Comparison of ENCODE assay signal across 16 cellular contexts in the genomic region with DNA sequence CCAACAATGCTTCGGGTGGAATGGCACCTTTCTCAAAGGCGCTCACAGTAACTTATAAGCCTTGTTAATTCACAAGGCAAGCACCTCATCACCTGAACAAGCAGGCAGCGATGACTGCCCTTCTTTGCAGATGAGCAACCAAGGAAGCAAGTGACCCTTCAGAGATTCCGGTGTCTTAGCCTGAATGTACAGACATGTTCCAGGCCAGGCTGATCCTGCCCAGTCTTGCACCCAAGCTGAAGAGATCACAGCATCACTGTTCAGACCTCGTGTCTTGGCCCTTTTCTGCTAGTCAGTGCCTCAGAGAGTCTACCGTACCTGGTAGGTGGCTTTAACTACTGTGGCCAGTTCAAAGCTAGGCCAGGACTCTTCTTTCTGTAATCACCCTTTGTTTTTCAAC.
"Had no signal": no experiment of that assay in that cellular context is flagged by ENCODE, and none has a peak within 500 bp of the region (broad histone marks: within the 10 kb centered on the region; RNA-seq: fewer than 3 reads in every experiment).

No MANE protein-coding gene starts in this region.

- H3K4me2 ChIP-seq: KMS-11, SK-N-SH had no signal

- H3K27ac ChIP-seq: HL-60, KMS-11 had no signal

- H3K9me3 ChIP-seq: SK-N-SH had no signal

- DNase-seq: Kasumi-1, MM.1S, NCI-H1092 treated with DMSO at 0.1 percent for 48 hours, NCI-H1436, NCI-H187, NCI-H2029, NCI-H2081 treated with DMSO at 0.1 percent for 48 hours, NCI-H2227 treated with DMSO at 0.1 percent for 48 hours, NCI-H524, NCI-H526 treated with DMSO at 0.1 percent for 48 hours, NCI-H748 treated with DMSO at 0.1 percent for 48 hours, RPMI8226, SHP77, SK-N-SH had no signal

- H3K9ac ChIP-seq: KMS-11, SK-N-SH had no signal
